8 cellular contexts compared by ENCODE assay signal in genomic region chr3:141686477-141687280, GRCh38. TPM values are rescaled to one million over a fixed set of nuclear protein-coding genes. Genes with fewer than 3 reads are reported as not detected.
A peak's percentile ranks its signal among the peaks of the same experiment; 100 is the strongest.
DNase-seq lines count a peak whose midpoint lies in the region; ATAC-seq, FAIRE-seq and TF ChIP-seq lines count a peak whose summit lies in the region.

No MANE protein-coding gene starts in this region.

- H3K36me3 ChIP-seq in fibroblast of lung (ENCODE audit: control insufficient read depth, insufficient read depth, low read length) = no peaks in the 10 kb centered on the region
- no peaks in the 10 kb centered on the region for H3K36me3 ChIP-seq in osteoblast (ENCODE audit: insufficient read depth, low read length)

- H3K9me3 ChIP-seq in T-helper 17 cell (ENCODE audit: control insufficient read depth, low read length, poor library complexity, severe bottlenecking) (no peaks in the 10 kb centered on the region), fibroblast of lung (ENCODE audit: control insufficient read depth, insufficient read depth, low read depth, low read length) (no peaks in the 10 kb centered on the region), osteoblast (ENCODE audit: low read depth, low read length) (no peaks in the 10 kb centered on the region)

- H3K4me2 ChIP-seq in fibroblast of lung (ENCODE audit: extremely low read depth, insufficient read depth, low read length) (peak overlapping the region; percentile 61), osteoblast (ENCODE audit: insufficient read depth, low read length) (peak overlapping the region; percentile 92)

- CTCF ChIA-PET in AG04449 (lab: Yijun Ruan, JAX) = interaction anchor here (0.6 to 1.4 kb wide), 3 partner anchors 24 to 52 kb away, joined by 3 to 4 read pairs (median 3); partner anchors contain the start of gene RNF7

- peak overlapping the region; percentile 92 for H2AFZ ChIP-seq in fibroblast of lung (ENCODE audit: low read length)
- H2AFZ ChIP-seq in osteoblast (ENCODE audit: low read length) = peak overlapping the region; percentile 86

- H3K27ac ChIP-seq in fibroblast of lung (ENCODE audit: insufficient read depth, low read length) (peak overlapping the region; percentile 62), osteoblast (ENCODE audit: low read depth, low read length) (peak overlapping the region; percentile 58)

- no peaks in the 10 kb centered on the region for H3K9me3 Mint-ChIP-seq in HFFc6

- no peaks in the 10 kb centered on the region for H3K27me3 Mint-ChIP-seq in HFFc6 (ENCODE audit: insufficient read depth)
- H3K27me3 Mint-ChIP-seq in T-helper 17 cell = no peaks in the 10 kb centered on the region

- H3K27me3 ChIP-seq in fibroblast of lung (ENCODE audit: control insufficient read depth, insufficient read depth, low read length) (no peaks in the 10 kb centered on the region), osteoblast (ENCODE audit: insufficient read depth, low read length) (no peaks in the 10 kb centered on the region)

- H3K79me2 ChIP-seq in fibroblast of lung (ENCODE audit: control insufficient read depth, insufficient read depth, low read length) (no peaks in the 10 kb centered on the region), osteoblast (ENCODE audit: insufficient read depth, low read length) (no peaks in the 10 kb centered on the region)

- no peak for FAIRE-seq in urothelium cell line (lab: Jason Lieb, UNC)

- H3K4me3 ChIP-seq in AG04449 (ENCODE audit: low read depth, low read length) (peak overlapping the region; percentile 35), fibroblast of lung (replicated peaks in 1 of 4; ENCODE audit: control extremely low read depth in 1 of 4, insufficient read depth in 1 of 4, low read depth in 3 of 4, low read length in 4 of 4) (peak overlapping the region; percentile 9 to 57 (median 32)), osteoblast (ENCODE audit: insufficient read depth, low read length) (peak overlapping the region; percentile 67)

- H3K27ac Mint-ChIP-seq in HFFc6 (peak overlapping the region; percentile 79), T-helper 17 cell (peak overlapping the region; percentile 94)

- TF ChIP-seq CTCF in AG04449 (IDR thresholded peaks at IDR 0.05; ENCODE audit: insufficient read depth, low read length, missing control alignments) (no peak), HFFc6 (IDR thresholded peaks at IDR 0.05) (no peak), fibroblast of lung (conservative IDR thresholded peaks at IDR 0.05 in 1 of 2, IDR thresholded peaks at IDR 0.05 in 1 of 2; ENCODE audit: low read depth in 1 of 2, low read length in 2 of 2) (no peak), osteoblast (IDR thresholded peaks at IDR 0.05; ENCODE audit: extremely low read depth, low read depth, low read length) (no peak)

- H3K36me3 Mint-ChIP-seq in HFFc6 (ENCODE audit: low read depth) = no peaks in the 10 kb centered on the region
- H3K36me3 Mint-ChIP-seq in T-helper 17 cell (ENCODE audit: low read depth) = no peaks in the 10 kb centered on the region

- POLR2A ChIA-PET in AG04449 (lab: Yijun Ruan, JAX) = no interaction called here

- H4K20me1 ChIP-seq in fibroblast of lung (ENCODE audit: control insufficient read depth, extremely low read depth, insufficient read depth, low read length) (no peaks in the 10 kb centered on the region), osteoblast (ENCODE audit: insufficient read depth, low read length) (no peaks in the 10 kb centered on the region)

- H3K9ac ChIP-seq in fibroblast of lung (ENCODE audit: insufficient read depth, low read length) = no peak overlapping the region

- DNase-seq in AG04449 (ENCODE audit: low read depth, low spot score) (no peak), HFFc6 (peak; percentile 13), T-helper 17 cell (no peak), fibroblast of lung (ENCODE audit: low read depth in 2 of 2) (peak; percentile 54 to 84), osteoblast (ENCODE audit: insufficient read length, low spot score, missing footprints) (peak; percentile 83), urothelium cell line (ENCODE audit: low spot score) (no peak)

- H3K4me1 ChIP-seq in fibroblast of lung (ENCODE audit: control insufficient read depth, extremely low read depth, insufficient read depth, low read length) (peaks cover 7% of the 10 kb centered on the region), osteoblast (ENCODE audit: insufficient read depth, low read length) (peaks cover 12% of the 10 kb centered on the region)

- peak; percentile 32 for ATAC-seq in T-helper 17 cell
- no peak for ATAC-seq in GM19324 (IDR thresholded peaks at IDR 0.05; ENCODE audit: low FRiP score, unreplicated experiment)
- ATAC-seq in GM21723 (IDR thresholded peaks at IDR 0.05; ENCODE audit: unreplicated experiment) = no peak

- H3K4me3 Mint-ChIP-seq in HFFc6 (peak overlapping the region; percentile 88), T-helper 17 cell (peak overlapping the region; percentile 86)

- H3K4me1 Mint-ChIP-seq in HFFc6 (ENCODE audit: low read depth) (peaks cover 36% of the 10 kb centered on the region), T-helper 17 cell (peaks cover 13% of the 10 kb centered on the region)

RNA-seq across cellular contexts. Expression of gene RNF7, which starts 51.4 kb away (rescaled TPM):
- 100 to 1,000 TPM; 135 to 170 (median 139) TPM for total RNA-seq in HFFc6 (2021; fragmentation: NEBNext Ultra II Directional; extraction: Animal tissue kit (Norgen Biotek cat#: 25700))
- total RNA-seq in T-helper 17 cell = 10 to 100 TPM; 58.3 to 68.2 TPM
- total RNA-seq in fibroblast of lung = 27.2 and 38.6 TPM in 2 replicates
- 102 and 123 TPM in 2 replicates for polyA plus RNA-seq in fibroblast of lung
- 105 and 126 TPM in 2 replicates for polyA plus RNA-seq in fibroblast of lung (2012)
- polyA minus RNA-seq in fibroblast of lung (ENCODE audit: low replicate concordance) = 8.2 and 18.6 TPM in 2 replicates
- total RNA-seq in osteoblast = 48.1 and 52.2 TPM in 2 replicates

Comparison
In these comparisons a context has a peak if more than half of its experiments do, and no peak if none do; other contexts are left out.
1. DNase-seq: peak in HFFc6 (single experiment), fibroblast of lung (2 of 2) and osteoblast (single experiment); none in AG04449 (single experiment), T-helper 17 cell (0 of 3) and urothelium cell line (single experiment).
2. Peak in every context shown above with its lines, with median percentiles within 50 percentile points of each other: H3K4me3 ChIP-seq.